Comparison of ENCODE assay signal across 11 cellular contexts in the genomic region with DNA sequence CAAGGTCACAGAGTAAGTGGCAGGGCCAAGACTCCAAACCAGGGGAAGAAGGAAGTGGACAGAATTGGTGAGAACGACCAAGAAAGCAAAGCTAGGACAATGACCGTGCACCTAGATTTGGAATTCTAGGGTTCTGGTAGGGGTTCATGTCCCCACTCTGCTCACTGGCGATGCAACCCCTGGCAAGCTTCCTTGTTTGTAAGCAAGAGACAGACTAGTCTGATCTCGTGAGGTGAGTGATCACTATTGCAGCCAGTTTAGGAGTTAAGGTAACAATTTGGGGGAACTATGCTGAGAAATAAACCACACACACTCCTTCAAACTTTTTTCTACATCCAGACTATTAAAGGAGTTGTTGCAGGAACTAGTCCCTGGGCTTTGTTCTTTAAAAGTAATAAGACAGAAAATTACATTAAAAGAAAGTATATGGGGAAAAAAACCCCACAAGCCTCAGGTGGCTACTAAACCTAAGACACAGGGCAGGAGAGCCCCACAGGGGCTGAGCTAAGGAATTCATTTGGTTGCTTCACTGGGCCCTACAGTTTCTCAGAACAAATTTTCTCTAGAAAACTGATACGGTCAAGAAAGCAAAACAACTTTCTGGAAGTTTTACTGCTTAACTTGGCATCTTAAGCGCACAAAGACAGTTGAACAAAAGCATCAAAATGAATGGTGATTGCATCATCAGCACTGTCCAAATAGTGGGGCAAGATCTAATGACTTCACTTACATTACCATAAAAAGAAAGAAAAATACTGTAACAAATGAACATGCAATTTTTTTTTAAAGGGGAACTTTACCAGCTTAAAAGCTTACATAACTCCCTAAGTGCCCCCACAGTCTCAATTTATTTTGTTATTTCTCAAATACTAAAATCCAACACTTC. TPM values are rescaled to one million over a fixed set of nuclear protein-coding genes. Genes with fewer than 3 reads are reported as not detected.
DNase-seq lines count a peak whose midpoint lies in the region; ATAC-seq and TF ChIP-seq lines count a peak whose summit lies in the region.
"Had no signal": no experiment of that assay in that cellular context is flagged by ENCODE, and none has a peak within 500 bp of the region (broad histone marks: within the 10 kb centered on the region; RNA-seq: fewer than 3 reads in every experiment).

No MANE protein-coding gene starts in this region.

- no peak for TF ChIP-seq CTCF in fibroblast of lung (conservative IDR thresholded peaks at IDR 0.05 in 1 of 2, IDR thresholded peaks at IDR 0.05 in 1 of 2; ENCODE audit: low read depth in 1 of 2, low read length in 2 of 2)

- CTCF ChIA-PET in T-cell (lab: Charles Lee), result interaction anchor here (0.7 to 1.3 kb wide), 3 partner anchors 10 to 45 kb away, joined by 3 to 9 read pairs (median 3); no protein-coding TSS in a partner anchor

- H3K4me3 Mint-ChIP-seq in T-cell, result peak overlapping the region in 1 of 3 donors; percentile 40

- H3K36me3 ChIP-seq in fibroblast of lung (ENCODE audit: control insufficient read depth, insufficient read depth, low read length), result peaks cover 16% of the 10 kb centered on the region

- H3K27me3 ChIP-seq in fibroblast of lung (ENCODE audit: control insufficient read depth, insufficient read depth, low read length), result no peaks in the 10 kb centered on the region

- H3K9ac ChIP-seq in fibroblast of lung (ENCODE audit: insufficient read depth, low read length), result no peak overlapping the region

- peak in 1 of 4 experiments; percentile 35 for ATAC-seq in T-cell (replicated peaks in 1 of 4)
- peak; percentile 94 for ATAC-seq in sciatic nerve
- ATAC-seq in GM18511 (IDR thresholded peaks at IDR 0.05; ENCODE audit: unreplicated experiment), result no peak

- no peak overlapping the region for H3K27ac ChIP-seq in fibroblast of lung (ENCODE audit: insufficient read depth, low read length)

- H3K9me3 ChIP-seq in fibroblast of lung (ENCODE audit: control insufficient read depth, insufficient read depth, low read depth, low read length), result no peaks in the 10 kb centered on the region

- no peaks in the 10 kb centered on the region for H3K27me3 Mint-ChIP-seq in T-cell

- peaks cover 79 to 89% (median 88%) of the 10 kb centered on the region in 3 donors for H3K4me1 Mint-ChIP-seq in T-cell

- peaks cover 2% of the 10 kb centered on the region for H4K20me1 ChIP-seq in fibroblast of lung (ENCODE audit: control insufficient read depth, extremely low read depth, insufficient read depth, low read length)

- no peak overlapping the region for H2AFZ ChIP-seq in fibroblast of lung (ENCODE audit: low read length)

- no peaks in the 10 kb centered on the region for H3K9me3 Mint-ChIP-seq in T-cell

- POLR2A ChIA-PET in T-cell (lab: Charles Lee), result interaction anchor here in 1 of 2 donors (0.8 kb wide), 1 partner anchor 45 kb away, joined by 5 read pairs; no protein-coding TSS in a partner anchor

- peak; percentile 44 for DNase-seq in GM04504 (ENCODE audit: low read depth)
- DNase-seq in T-cell, result no peak
- peak; percentile 83 to 91 for DNase-seq in fibroblast of lung (ENCODE audit: low read depth in 2 of 2)
- no peak for DNase-seq in sciatic nerve (ENCODE audit: low spot score)
- DNase-seq in DMS53 treated with DMSO at 0.1 percent for 48 hours (lab: John Stamatoyannopoulos, UW; ENCODE audit: unreplicated experiment), result no peak
- DNase-seq in NCI-H1048 (lab: John Stamatoyannopoulos, UW), result no peak
- DNase-seq in stimulated activated naive CD4-positive, alpha-beta T cell (lab: John Stamatoyannopoulos, UW), result no peak
- DNase-seq: anterior cingulate cortex, MM.1S, SW 1271 had no signal

- intact Hi-C loops in sciatic nerve (cut with DNase I), result no loop called here

- H3K4me3 ChIP-seq in fibroblast of lung (replicated peaks in 1 of 4; ENCODE audit: control extremely low read depth in 1 of 4, insufficient read depth in 1 of 4, low read depth in 3 of 4, low read length in 4 of 4), result no peak overlapping the region

- no peak overlapping the region for H3K4me2 ChIP-seq in fibroblast of lung (ENCODE audit: extremely low read depth, insufficient read depth, low read length)

- H3K27ac Mint-ChIP-seq in T-cell, result peak overlapping the region; percentile 87 to 88

- peaks cover 2% of the 10 kb centered on the region for H3K4me1 ChIP-seq in fibroblast of lung (ENCODE audit: control insufficient read depth, extremely low read depth, insufficient read depth, low read length)

- H3K79me2 ChIP-seq in fibroblast of lung (ENCODE audit: control insufficient read depth, insufficient read depth, low read length), result peaks cover 53% of the 10 kb centered on the region

- peaks cover 54% of the 10 kb centered on the region for H3K36me3 Mint-ChIP-seq in T-cell

RNA-seq across cellular contexts. Expression of gene XPO6, which starts 47.8 kb away (rescaled TPM):
- total RNA-seq in T-cell (100 to 1,000 TPM; 355 to 403 (median 391) TPM), fibroblast of lung (63.9 and 134 TPM in 2 replicates), sciatic nerve (120 TPM)
- polyA plus RNA-seq in fibroblast of lung, result 162 and 185 TPM in 2 replicates
- polyA plus RNA-seq in fibroblast of lung (2012), result 138 and 147 TPM in 2 replicates
- polyA minus RNA-seq in fibroblast of lung (ENCODE audit: low replicate concordance), result 605 and 618 TPM in 2 replicates

Comparison
In these comparisons a context has a peak if more than half of its experiments do, and no peak if none do; other contexts are left out.
1. DNase-seq: peak in GM04504 (single experiment) and fibroblast of lung (2 of 2); none in T-cell (0 of 34), sciatic nerve (single experiment), DMS53 treated with DMSO at 0.1 percent for 48 hours (single experiment), NCI-H1048 (single experiment) and stimulated activated naive CD4-positive, alpha-beta T cell (0 of 6).